Comparison of ENCODE assay signal across 9 cellular contexts in genomic region chr7:30074422-30075030, GRCh38. TPM values are rescaled to one million over a fixed set of nuclear protein-coding genes. Genes with fewer than 3 reads are reported as not detected.
DNase-seq lines count a peak whose midpoint lies in the region; ATAC-seq and TF ChIP-seq lines count a peak whose summit lies in the region.
"Had no signal": no experiment of that assay in that cellular context is flagged by ENCODE, and none has a peak within 500 bp of the region (broad histone marks: within the 10 kb centered on the region; RNA-seq: fewer than 3 reads in every experiment).

No MANE protein-coding gene starts in this region.

- no peak for TF ChIP-seq EP300 in gastroesophageal sphincter (IDR thresholded peaks at IDR 0.05)

- peaks cover 0 to 33% of the 10 kb centered on the region in 2 donors for H3K36me3 ChIP-seq in gastroesophageal sphincter

- H3K27me3 Mint-ChIP-seq in stimulated activated naive CD8-positive, alpha-beta T cell treated with anti-CD3 and anti-CD28 coated beads, Interleukin-15, amount 100 ng/mL, for 72 hours, result no peaks in the 10 kb centered on the region
- no peaks in the 10 kb centered on the region for H3K27me3 Mint-ChIP-seq in activated CD4-positive, alpha-beta memory T cell treated with anti-CD3 and anti-CD28 coated beads, Interleukin-2, amount 10 ng/mL, durations not matched to agents 7 days and 5 days

- no peaks in the 10 kb centered on the region for H3K4me1 Mint-ChIP-seq in stimulated activated naive CD8-positive, alpha-beta T cell treated with anti-CD3 and anti-CD28 coated beads, Interleukin-15, amount 100 ng/mL, for 72 hours
- H3K4me1 Mint-ChIP-seq in activated CD4-positive, alpha-beta memory T cell treated with anti-CD3 and anti-CD28 coated beads, Interleukin-2, amount 10 ng/mL, durations not matched to agents 7 days and 5 days, result no peaks in the 10 kb centered on the region

- 10 to 38% methylated on average over 1 of the region's 1 CpG for WGBS in gastroesophageal sphincter (ENCODE audit: low coverage in 1 of 2), 2 donors

- no peaks in the 10 kb centered on the region for H3K27me3 ChIP-seq in gastroesophageal sphincter

- no peak for TF ChIP-seq POLR2A in gastroesophageal sphincter (IDR thresholded peaks at IDR 0.05)

- H3K9me3 Mint-ChIP-seq in stimulated activated naive CD8-positive, alpha-beta T cell treated with anti-CD3 and anti-CD28 coated beads, Interleukin-15, amount 100 ng/mL, for 72 hours, result no peaks in the 10 kb centered on the region
- no peaks in the 10 kb centered on the region for H3K9me3 Mint-ChIP-seq in activated CD4-positive, alpha-beta memory T cell treated with anti-CD3 and anti-CD28 coated beads, Interleukin-2, amount 10 ng/mL, durations not matched to agents 7 days and 5 days

- H3K9me3 ChIP-seq in gastroesophageal sphincter, result no peaks in the 10 kb centered on the region
- H3K9me3 ChIP-seq: mucosa of descending colon had no signal

- ATAC-seq in gastroesophageal sphincter (no peak), GM21381 (IDR thresholded peaks at IDR 0.05; ENCODE audit: unreplicated experiment) (no peak)
- no peak for ATAC-seq in stimulated activated naive CD8-positive, alpha-beta T cell treated with anti-CD3 and anti-CD28 coated beads, Interleukin-15, amount 100 ng/mL, for 72 hours
- ATAC-seq: mucosa of descending colon had no signal

- CTCF ChIA-PET in activated CD4-positive, alpha-beta memory T cell treated with anti-CD3 and anti-CD28 coated beads, Interleukin-2, amount 10 ng/mL, durations not matched to agents 7 days and 5 days (lab: Charles Lee), result interaction anchor here (0.6 to 2.7 kb wide), 9 partner anchors 10 to 489 kb away, joined by 3 to 18 read pairs (median 5); no protein-coding TSS in a partner anchor

- no peak overlapping the region for H3K4me3 ChIP-seq in gastroesophageal sphincter
- H3K4me3 ChIP-seq: mucosa of descending colon had no signal

- no peak overlapping the region for H3K27ac Mint-ChIP-seq in stimulated activated naive CD8-positive, alpha-beta T cell treated with anti-CD3 and anti-CD28 coated beads, Interleukin-15, amount 100 ng/mL, for 72 hours
- H3K27ac Mint-ChIP-seq in activated CD4-positive, alpha-beta memory T cell treated with anti-CD3 and anti-CD28 coated beads, Interleukin-2, amount 10 ng/mL, durations not matched to agents 7 days and 5 days, result no peak overlapping the region

- no peak overlapping the region for H3K4me3 Mint-ChIP-seq in stimulated activated naive CD8-positive, alpha-beta T cell treated with anti-CD3 and anti-CD28 coated beads, Interleukin-15, amount 100 ng/mL, for 72 hours
- H3K4me3 Mint-ChIP-seq in activated CD4-positive, alpha-beta memory T cell treated with anti-CD3 and anti-CD28 coated beads, Interleukin-2, amount 10 ng/mL, durations not matched to agents 7 days and 5 days, result no peak overlapping the region

- TF ChIP-seq CTCF in gastroesophageal sphincter (IDR thresholded peaks at IDR 0.05), result peak in 3 of 4 experiments; percentile 28 to 36 (median 29)

- H3K4me1 ChIP-seq in gastroesophageal sphincter, result no peaks in the 10 kb centered on the region

- POLR2A ChIA-PET in activated CD4-positive, alpha-beta memory T cell treated with anti-CD3 and anti-CD28 coated beads, Interleukin-2, amount 10 ng/mL, durations not matched to agents 7 days and 5 days (lab: Charles Lee), result interaction anchor here (0.7 kb wide), 1 partner anchor 882 kb away, joined by 3 read pairs; no protein-coding TSS in a partner anchor

- DNase-seq in DMS53 treated with DMSO at 0.1 percent for 48 hours (lab: John Stamatoyannopoulos, UW; ENCODE audit: unreplicated experiment), result peak; percentile 72
- DNase-seq in Kasumi-1 (lab: John Stamatoyannopoulos, UW), result peak; percentile 56 to 88
- peak; percentile 12 to 59 for DNase-seq in SHP77 (lab: John Stamatoyannopoulos, UW)
- no peak for DNase-seq in stimulated activated CD4-positive, alpha-beta T cell treated with anti-CD3 and anti-CD28 coated beads, Interleukin-2, amount 100 ng/mL, for 48 hours
- DNase-seq in stimulated activated naive CD8-positive, alpha-beta T cell treated with anti-CD3 and anti-CD28 coated beads, Interleukin-15, amount 100 ng/mL, for 72 hours, result no peak
- DNase-seq in activated CD4-positive, alpha-beta memory T cell treated with anti-CD3 and anti-CD28 coated beads, Interleukin-2, amount 10 ng/mL, durations not matched to agents 7 days and 5 days, result no peak

- H3K27ac ChIP-seq in gastroesophageal sphincter, result no peak overlapping the region

- H3K36me3 Mint-ChIP-seq in activated CD4-positive, alpha-beta memory T cell treated with anti-CD3 and anti-CD28 coated beads, Interleukin-2, amount 10 ng/mL, durations not matched to agents 7 days and 5 days (ENCODE audit: low read depth), result peaks cover 2% of the 10 kb centered on the region

RNA-seq across cellular contexts. Expression of gene PLEKHA8, which starts 46.3 kb away (rescaled TPM):
- total RNA-seq in gastroesophageal sphincter, result 10 to 100 TPM in 2 of 4 donors, 1 to 10 TPM in 2; 7.5 to 16.3 (median 11.4) TPM
- 10 to 100 TPM; 10.3 to 10.7 TPM for total RNA-seq in activated CD4-positive, alpha-beta memory T cell treated with anti-CD3 and anti-CD28 coated beads, Interleukin-2, amount 10 ng/mL, durations not matched to agents 7 days and 5 days

RNA-seq across cellular contexts. Expression of gene FKBP14, which starts 48.0 kb away (rescaled TPM):
- total RNA-seq in gastroesophageal sphincter, result 10 to 100 TPM in 1 of 4 donors, 1 to 10 TPM in 3; 7.0 to 10.7 (median 7.7) TPM
- 1 to 10 TPM; 5.0 to 7.1 TPM for total RNA-seq in activated CD4-positive, alpha-beta memory T cell treated with anti-CD3 and anti-CD28 coated beads, Interleukin-2, amount 10 ng/mL, durations not matched to agents 7 days and 5 days

Comparison
In these comparisons a context has a peak if more than half of its experiments do, and no peak if none do; other contexts are left out.
1. DNase-seq: peak in DMS53 treated with DMSO at 0.1 percent for 48 hours (single experiment), Kasumi-1 (2 of 2) and SHP77 (2 of 2); none in stimulated activated CD4-positive, alpha-beta T cell treated with anti-CD3 and anti-CD28 coated beads, Interleukin-2, amount 100 ng/mL, for 48 hours (0 of 2), stimulated activated naive CD8-positive, alpha-beta T cell treated with anti-CD3 and anti-CD28 coated beads, Interleukin-15, amount 100 ng/mL, for 72 hours (0 of 2) and activated CD4-positive, alpha-beta memory T cell treated with anti-CD3 and anti-CD28 coated beads, Interleukin-2, amount 10 ng/mL, durations not matched to agents 7 days and 5 days (single experiment).